In the genomic region with DNA sequence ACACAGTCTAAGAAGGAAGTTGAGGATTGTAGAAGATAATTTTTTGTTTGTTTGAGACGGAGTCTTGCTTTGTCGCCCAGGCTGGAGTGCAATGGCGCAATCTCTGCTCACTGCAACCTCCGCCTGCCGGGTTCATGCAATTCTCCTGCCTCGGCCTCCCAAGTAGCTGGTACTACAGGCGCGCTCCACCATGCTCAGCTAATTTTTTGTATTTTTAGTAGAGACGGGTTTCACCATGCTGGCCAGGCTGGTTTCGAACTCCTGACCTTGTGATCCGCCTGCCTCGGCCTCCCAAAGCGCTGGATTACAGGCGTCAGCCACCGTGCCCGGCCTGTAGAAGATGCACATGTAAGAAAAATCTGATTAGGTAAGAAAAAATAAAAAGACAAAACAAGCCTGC, we compare ENCODE assay signal across 7 cellular contexts. TPM values are rescaled to one million over a fixed set of nuclear protein-coding genes. Genes with fewer than 3 reads are reported as not detected.
DNase-seq lines count a peak whose midpoint lies in the region; ATAC-seq and TF ChIP-seq lines count a peak whose summit lies in the region.
"Not testable (repeated sequence)": the region's sequence is repeated elsewhere in the genome, so short reads cannot be mapped to it uniquely, and the experiment has no call there.

No MANE protein-coding gene starts in this region.

- DNase-seq in GM06990 (ENCODE audit: extremely low read depth, insufficient read length); NT2/D1 (ENCODE audit: low read depth, low spot score); activated CD4-positive, alpha-beta memory T cell treated with anti-CD3 and anti-CD28 coated beads for 36 hours; brain microvascular endothelial cell; fibroblast of pulmonary artery (ENCODE audit: low read depth); mesothelial cell of epicardium (ENCODE audit: low spot score in 2 of 2, unreplicated experiment in 2 of 2); gastrocnemius medialis: not testable (repeated sequence)

- H3K9me3 Mint-ChIP-seq in activated CD4-positive, alpha-beta memory T cell treated with anti-CD3 and anti-CD28 coated beads for 36 hours; mesothelial cell of epicardium: not testable (repeated sequence)

- ATAC-seq in gastrocnemius medialis = not testable (repeated sequence)

- peak overlapping the region; percentile 69 for H3K4me3 Mint-ChIP-seq in activated CD4-positive, alpha-beta memory T cell treated with anti-CD3 and anti-CD28 coated beads for 36 hours
- H3K4me3 Mint-ChIP-seq in mesothelial cell of epicardium = peak overlapping the region; percentile 67

- in situ Hi-C loops in brain microvascular endothelial cell (cut with HindIII; ENCODE audit: low pct_ligation_motif_present, low sequenced_read_pairs) = not testable (repeated sequence)
- in situ Hi-C loops in gastrocnemius medialis (cut with MboI; ENCODE audit: low sequenced_read_pairs in 4 of 4) = loop anchor here in 2 of 4 donors (10.0 to 25.0 kb wide), 3 partner anchors 102 to 211 kb away; a partner anchor contains a TSS

- peaks cover 36% of the 10 kb centered on the region for H3K36me3 Mint-ChIP-seq in activated CD4-positive, alpha-beta memory T cell treated with anti-CD3 and anti-CD28 coated beads for 36 hours
- peaks cover 25% of the 10 kb centered on the region for H3K36me3 Mint-ChIP-seq in mesothelial cell of epicardium

- intact Hi-C loops in activated CD4-positive, alpha-beta memory T cell treated with anti-CD3 and anti-CD28 coated beads for 36 hours (cut with micrococcal nuclease) = loop anchor here (5.0 kb wide), 1 partner anchor 196 kb away; no protein-coding TSS in a partner anchor
- intact Hi-C loops in gastrocnemius medialis (cut with DNase I; ENCODE audit: low total_unique reads) = not testable (repeated sequence)

- not testable (repeated sequence) for TF ChIP-seq POLR2A in gastrocnemius medialis (IDR thresholded peaks at IDR 0.05)

- peak overlapping the region; percentile 93 for H3K4me3 ChIP-seq in GM06990 (replicated peaks; ENCODE audit: low read depth, low read length)
- H3K4me3 ChIP-seq in NT2/D1 (ENCODE audit: insufficient read length, low read depth) = peak overlapping the region; percentile 97
- peak overlapping the region; percentile 96 for H3K4me3 ChIP-seq in brain microvascular endothelial cell (ENCODE audit: low read depth, low read length)
- H3K4me3 ChIP-seq in fibroblast of pulmonary artery (replicated peaks; ENCODE audit: low read depth, low read length) = peak overlapping the region; percentile 77
- H3K4me3 ChIP-seq in gastrocnemius medialis = peak overlapping the region; percentile 86 to 88 (median 86)

- H3K4me1 ChIP-seq in NT2/D1 (ENCODE audit: insufficient read depth, insufficient read length) = not testable (repeated sequence)
- peaks cover 55 to 60% of the 10 kb centered on the region in 2 donors for H3K4me1 ChIP-seq in gastrocnemius medialis

- H3K27me3 Mint-ChIP-seq in activated CD4-positive, alpha-beta memory T cell treated with anti-CD3 and anti-CD28 coated beads for 36 hours; mesothelial cell of epicardium (ENCODE audit: low read depth): not testable (repeated sequence)

- peaks cover 54% of the 10 kb centered on the region for H3K4me1 Mint-ChIP-seq in activated CD4-positive, alpha-beta memory T cell treated with anti-CD3 and anti-CD28 coated beads for 36 hours (ENCODE audit: low read depth)
- peaks cover 37% of the 10 kb centered on the region for H3K4me1 Mint-ChIP-seq in mesothelial cell of epicardium

- peak overlapping the region; percentile 76 for H3K27ac Mint-ChIP-seq in activated CD4-positive, alpha-beta memory T cell treated with anti-CD3 and anti-CD28 coated beads for 36 hours
- peak overlapping the region; percentile 90 for H3K27ac Mint-ChIP-seq in mesothelial cell of epicardium

- H3K9ac ChIP-seq in NT2/D1 (ENCODE audit: insufficient read length, low read depth) = not testable (repeated sequence)

- TF ChIP-seq CTCF in GM06990 (IDR thresholded peaks at IDR 0.05; ENCODE audit: insufficient read depth, low read length, poor library complexity, severe bottlenecking); brain microvascular endothelial cell (IDR thresholded peaks at IDR 0.05; ENCODE audit: low read depth, low read length, missing control alignments); fibroblast of pulmonary artery (IDR thresholded peaks at IDR 0.05; ENCODE audit: low read length, missing control alignments); mesothelial cell of epicardium (IDR thresholded peaks at IDR 0.05; ENCODE audit: unreplicated experiment); gastrocnemius medialis (IDR thresholded peaks at IDR 0.05 in 4 of 5, conservative IDR thresholded peaks at IDR 0.05 in 1 of 5): not testable (repeated sequence)

- H3K36me3 ChIP-seq in GM06990 (ENCODE audit: control insufficient read depth, insufficient read depth, low read length); brain microvascular endothelial cell (replicated peaks); gastrocnemius medialis: not testable (repeated sequence)
- peaks cover 53% of the 10 kb centered on the region for H3K36me3 ChIP-seq in NT2/D1 (ENCODE audit: insufficient read depth, insufficient read length, low read length)

- not testable (repeated sequence) for H3K27ac ChIP-seq in brain microvascular endothelial cell
- peak overlapping the region; percentile 98 to 100 (median 99) for H3K27ac ChIP-seq in gastrocnemius medialis

- CTCF ChIA-PET in activated CD4-positive, alpha-beta memory T cell treated with anti-CD3 and anti-CD28 coated beads for 36 hours (lab: Charles Lee) = interaction anchor here (0.6 to 1.1 kb wide), 2 partner anchors 57 to 78 kb away, joined by 4 to 5 read pairs; no protein-coding TSS in a partner anchor

- not testable (repeated sequence) for H3K9me3 ChIP-seq in NT2/D1 (ENCODE audit: insufficient read depth, low read length); gastrocnemius medialis

- H3K27me3 ChIP-seq in GM06990 (replicated peaks; ENCODE audit: control insufficient read depth, insufficient read depth, low read length); NT2/D1 (ENCODE audit: insufficient read depth, insufficient read length); brain microvascular endothelial cell (replicated peaks); gastrocnemius medialis: not testable (repeated sequence)

- POLR2A ChIA-PET in activated CD4-positive, alpha-beta memory T cell treated with anti-CD3 and anti-CD28 coated beads for 36 hours (lab: Charles Lee) = interaction anchor here (1.0 to 3.6 kb wide), 4 partner anchors 14 to 247 kb away, joined by 3 to 31 read pairs (median 7); a partner anchor contains a TSS

RNA-seq across cellular contexts. Expression of a gene that starts 2.2 kb away (rescaled TPM):
- total RNA-seq in activated CD4-positive, alpha-beta memory T cell treated with anti-CD3 and anti-CD28 coated beads for 36 hours = 100 to 1,000 TPM; 169 to 187 TPM
- total RNA-seq in mesothelial cell of epicardium (204 to 216 TPM (median 214 TPM) in 3 replicates), gastrocnemius medialis (10 to 100 TPM; 46.3 to 85.6 (median 68.3) TPM)
